Comparison of ENCODE assay signal across 1 cellular context in genomic region chr5:139403787-139404483, GRCh38.
TF ChIP-seq lines count a peak whose summit lies in the region.

Gene SPATA24, minus strand, starts transcription at chr5:139404089. Its CDS starts 29 bp downstream, at chr5:139404060.

TF ChIP-seq in HEK293, 187 proteins besides CTCF, POLR2A, EP300 and RAD21 (continued from another document and continues in another):
- TF ChIP-seq ZNF692 (tag by site-specific recombination; IDR thresholded peaks at IDR 0.05) (peak; percentile 86), RBAK (tag by site-specific recombination; IDR thresholded peaks at IDR 0.05) (no peak), ZNF223 (tag by site-specific recombination; IDR thresholded peaks at IDR 0.05) (no peak), ZBTB26 (tag by site-specific recombination; optimal IDR thresholded peaks at IDR 0.05) (peak; percentile 1), GLIS2 (tag by site-specific recombination; IDR thresholded peaks at IDR 0.05) (peak; percentile 98), SCRT1 (tag by site-specific recombination; IDR thresholded peaks at IDR 0.05; ENCODE audit: borderline replicate concordance) (no peak), ZNF18 (tag by site-specific recombination; IDR thresholded peaks at IDR 0.05) (no peak), ZBTB48 (tag by site-specific recombination; IDR thresholded peaks at IDR 0.05) (no peak), ZNF2 (tag by site-specific recombination; IDR thresholded peaks at IDR 0.05) (peak; percentile 70), ZNF830 (tag by site-specific recombination; IDR thresholded peaks at IDR 0.05; ENCODE audit: low read depth) (no peak), ZNF274 (IDR thresholded peaks at IDR 0.05; ENCODE audit: low read length) (no peak), ZNF274 (tag by site-specific recombination; IDR thresholded peaks at IDR 0.05; ENCODE audit: borderline replicate concordance) (no peak), ZNF341 (tag by site-specific recombination; IDR thresholded peaks at IDR 0.05; ENCODE audit: low read depth) (no peak; the same call in 1 of the 2 replicates), ZSCAN4 (tag by site-specific recombination; IDR thresholded peaks at IDR 0.05) (no peak), ZNF239 (tag by site-specific recombination; IDR thresholded peaks at IDR 0.05) (no peak), ZNF768 (tag by site-specific recombination; IDR thresholded peaks at IDR 0.05) (no peak), ZNF529 (tag by site-specific recombination; IDR thresholded peaks at IDR 0.05; ENCODE audit: insufficient replicate concordance) (no peak), MEIS1 (CRISPR knock-in tag; IDR thresholded peaks at IDR 0.05; ENCODE audit: borderline replicate concordance) (no peak), OVOL3 (tag by site-specific recombination; IDR thresholded peaks at IDR 0.05) (no peak), ZNF114 (tag by site-specific recombination; IDR thresholded peaks at IDR 0.05) (no peak), ZNF148 (tag by site-specific recombination; IDR thresholded peaks at IDR 0.05; ENCODE audit: borderline replicate concordance) (no peak), PRDM6 (tag by site-specific recombination; IDR thresholded peaks at IDR 0.05) (no peak), PRDM1 (tag by site-specific recombination; IDR thresholded peaks at IDR 0.05) (no peak), ZBTB20 (tag by site-specific recombination; IDR thresholded peaks at IDR 0.05) (peak; percentile 19; the same call in 1 of the 2 replicates), ZNF202 (tag by site-specific recombination; IDR thresholded peaks at IDR 0.05; ENCODE audit: borderline replicate concordance) (no peak), ZSCAN5A (tag by site-specific recombination; IDR thresholded peaks at IDR 0.05) (no peak), ZBTB44 (tag by site-specific recombination; IDR thresholded peaks at IDR 0.05) (no peak), ZNF112 (tag by site-specific recombination; IDR thresholded peaks at IDR 0.05) (no peak), ZBTB8A (tag by site-specific recombination; IDR thresholded peaks at IDR 0.05) (peak; percentile 36), ZNF311 (tag by site-specific recombination; IDR thresholded peaks at IDR 0.05; ENCODE audit: borderline replicate concordance) (no peak), ZBTB1 (tag by site-specific recombination; IDR thresholded peaks at IDR 0.05) (0 out of 2 replicates have a peak, but pooled peaks have one; percentile 15), IKZF3 (tag by site-specific recombination; IDR thresholded peaks at IDR 0.05) (peak; percentile 6; the same call in 1 of the 2 replicates), PRDM10 (tag by site-specific recombination; IDR thresholded peaks at IDR 0.05) (peak; percentile 98), ZNF404 (tag by site-specific recombination; IDR thresholded peaks at IDR 0.05) (no peak), KLF17 (tag by site-specific recombination; IDR thresholded peaks at IDR 0.05) (peak; percentile 71; the same call in 1 of the 2 replicates), ZBTB7A (tag by site-specific recombination; IDR thresholded peaks at IDR 0.05; ENCODE audit: low read depth) (peak; percentile 98), ZNF214 (tag by site-specific recombination; IDR thresholded peaks at IDR 0.05; ENCODE audit: borderline replicate concordance) (no peak), ZNF248 (tag by site-specific recombination; IDR thresholded peaks at IDR 0.05) (no peak), ZNF777 (tag by site-specific recombination; IDR thresholded peaks at IDR 0.05; ENCODE audit: borderline replicate concordance) (no peak), ZNF23 (tag by site-specific recombination; IDR thresholded peaks at IDR 0.05; ENCODE audit: borderline replicate concordance) (no peak)
